Comparison of ENCODE assay signal across 8 cellular contexts in genomic region chr17:77320046-77320445, GRCh38.
DNase-seq lines count a peak whose midpoint lies in the region; ATAC-seq and TF ChIP-seq lines count a peak whose summit lies in the region.

No MANE protein-coding gene starts in this region.

- H3K4me3 ChIP-seq in IMR-90 (ENCODE audit: insufficient read depth, low read depth, low read length) (peak overlapping the region; percentile 36), body of pancreas (no peak overlapping the region), mucosa of stomach (ENCODE audit: low read length) (no peak overlapping the region)

- H2BK5ac ChIP-seq in IMR-90 (ENCODE audit: low read depth, low read length, poor library complexity, severe bottlenecking): peak overlapping the region; percentile 83

- no peaks in the 10 kb centered on the region for H3K36me3 ChIP-seq in IMR-90 (ENCODE audit: control insufficient read depth, insufficient read depth, low read length)
- no peaks in the 10 kb centered on the region for H3K36me3 ChIP-seq in body of pancreas (replicated peaks in 1 of 2; ENCODE audit: insufficient read depth in 1 of 2, low read depth in 2 of 2)
- H3K36me3 ChIP-seq in mucosa of stomach (ENCODE audit: control insufficient read depth, insufficient read depth, low read length): no peaks in the 10 kb centered on the region

- no peak for TF ChIP-seq POLR2A in IMR-90 (IDR thresholded peaks at IDR 0.05; ENCODE audit: low read depth, low read length)
- TF ChIP-seq POLR2A in body of pancreas (IDR thresholded peaks at IDR 0.05): no peak

- H3K36me3 Mint-ChIP-seq in immature natural killer cell: no peaks in the 10 kb centered on the region
- H3K36me3 Mint-ChIP-seq in activated naive CD4-positive, alpha-beta T cell treated with anti-CD3 and anti-CD28 coated beads, Interleukin-2, amount 50 U/mL, for 72 hours: peaks cover 0 to 5% of the 10 kb centered on the region in 2 donors

- H4K8ac ChIP-seq in IMR-90 (ENCODE audit: low read depth in 2 of 2, low read length in 2 of 2): peak overlapping the region; percentile 96; a peak in 3 of 4 replicates

- H3K79me1 ChIP-seq in IMR-90 (ENCODE audit: low read depth in 1 of 2, low read length in 2 of 2): peaks cover 18 to 79% of the 10 kb centered on the region in 2 experiments

- POLR2A ChIA-PET in IMR-90 (lab: Charles Lee; ENCODE audit: unreplicated experiment): no interaction called here

- H2BK15ac ChIP-seq in IMR-90 (ENCODE audit: low read depth, low read length): peak overlapping the region; percentile 55; the same call in 2 of the 3 replicates

- peak overlapping the region; percentile 71 for H3K14ac ChIP-seq in IMR-90 (replicated peaks; ENCODE audit: low read depth, low read length)

- H3K9ac ChIP-seq in IMR-90 (ENCODE audit: low read depth, low read length) (peak overlapping the region; percentile 65), mucosa of stomach (ENCODE audit: low read length) (peak overlapping the region; percentile 68)

- no peaks in the 10 kb centered on the region for H3K9me3 Mint-ChIP-seq in immature natural killer cell
- H3K9me3 Mint-ChIP-seq in activated naive CD4-positive, alpha-beta T cell treated with anti-CD3 and anti-CD28 coated beads, Interleukin-2, amount 50 U/mL, for 72 hours: no peaks in the 10 kb centered on the region

- intact Hi-C loops in IMR-90 (cut with micrococcal nuclease) (loop anchor here (5.0 kb wide), 1 partner anchor 233 kb away; no protein-coding TSS in a partner anchor), body of pancreas (cut with DNase I) (no loop called here)

- TF ChIP-seq CTCF in IMR-90 (conservative IDR thresholded peaks at IDR 0.05; ENCODE audit: low read depth, low read length) (no peak), body of pancreas (IDR thresholded peaks at IDR 0.05) (no peak)

- dilution Hi-C loops in IMR-90 (cut with HindIII; ENCODE audit: low sequenced_read_pairs, unreplicated experiment): no loop called here

- H3K4ac ChIP-seq in IMR-90 (ENCODE audit: low read depth, low read length): peak overlapping the region; percentile 84

- peaks cover 4% of the 10 kb centered on the region; the same call in 1 of the 2 replicates for H4K20me1 ChIP-seq in IMR-90 (ENCODE audit: insufficient read depth, low read length)

- CTCF ChIA-PET in IMR-90 (lab: Yijun Ruan, JAX): no interaction called here

- H3K27me3 Mint-ChIP-seq in immature natural killer cell (ENCODE audit: low read depth in 3 of 3): peaks cover 0 to 8% (median 7%) of the 10 kb centered on the region in 3 donors

- H4K5ac ChIP-seq in IMR-90 (ENCODE audit: low read depth, low read length): peak overlapping the region; percentile 82

- peaks cover 28% of the 10 kb centered on the region for H3K9me1 ChIP-seq in IMR-90 (ENCODE audit: insufficient read depth, low read length)

- WGBS in IMR-90 (ENCODE audit: extremely low coverage in 2 of 2, insufficient read length in 1 of 2), 2 experiments: 25% methylated on average over 2 of the region's 18 CpGs; no CpG with 5 or more reads in 1 of the 2 experiments
- 81 to 85% methylated on average over 18 of the region's 18 CpGs for WGBS in body of pancreas, 2 donors

- peak overlapping the region; percentile 95 for H4K91ac ChIP-seq in IMR-90 (ENCODE audit: insufficient read depth, low read depth, low read length)

- H3K4me2 ChIP-seq in IMR-90 (ENCODE audit: low read depth, low read length): peak overlapping the region; percentile 79

- in situ Hi-C loops in IMR-90 (cut with MboI; ENCODE audit: low sequenced_read_pairs): loop anchor here (5.0 kb wide), 1 partner anchor 107 kb away; no protein-coding TSS in a partner anchor

- peak overlapping the region; percentile 98 for H2AK5ac ChIP-seq in IMR-90 (ENCODE audit: low read depth, low read length)

- H3K9me3 ChIP-seq in IMR-90 (ENCODE audit: control insufficient read depth, insufficient read depth, low read length) (no peaks in the 10 kb centered on the region), body of pancreas (no peaks in the 10 kb centered on the region), mucosa of stomach (ENCODE audit: control insufficient read depth, low read length) (no peaks in the 10 kb centered on the region)

- TF ChIP-seq RAD21 in IMR-90 (IDR thresholded peaks at IDR 0.05; ENCODE audit: low read length): no peak

- H2AFZ ChIP-seq in IMR-90 (replicated peaks; ENCODE audit: low read length, poor library complexity): peak overlapping the region; percentile 76

- peak overlapping the region; percentile 93 for H2AK9ac ChIP-seq in IMR-90 (replicated peaks; ENCODE audit: low read depth, low read length, poor library complexity)

- no TSS peak for BruUV-seq in IMR-90 (replicated peaks; lab: Mats Ljungman, UMichigan)

- DNase-seq in AG08395 (ENCODE audit: low spot score): peak; percentile 30
- DNase-seq in IMR-90: peak; percentile 63
- DNase-seq in body of pancreas: peak in 1 of 4 donors; percentile 6
- DNase-seq in immature natural killer cell: no peak
- no peak for DNase-seq in activated naive CD4-positive, alpha-beta T cell treated with anti-CD3 and anti-CD28 coated beads, Interleukin-2, amount 50 U/mL, for 72 hours (ENCODE audit: low spot score in 2 of 2)

- H3K4me1 ChIP-seq in IMR-90 (ENCODE audit: control insufficient read depth, insufficient read depth, low read length): peaks cover 59% of the 10 kb centered on the region
- peaks cover 51% of the 10 kb centered on the region for H3K4me1 ChIP-seq in body of pancreas
- peaks cover 65% of the 10 kb centered on the region for H3K4me1 ChIP-seq in mucosa of stomach (ENCODE audit: control insufficient read depth, insufficient read depth, low read length)

- H2BK120ac ChIP-seq in IMR-90 (ENCODE audit: low read depth, low read length): peak overlapping the region; percentile 98

- H2BK20ac ChIP-seq in IMR-90 (ENCODE audit: low read depth, low read length): peak overlapping the region; percentile 86; the same call in 1 of the 2 replicates

- peaks cover 33 to 36% of the 10 kb centered on the region in 2 donors for H3K4me1 Mint-ChIP-seq in immature natural killer cell

- H3K27me3 ChIP-seq in IMR-90 (ENCODE audit: control insufficient read depth, insufficient read depth, low read length): no peaks in the 10 kb centered on the region
- H3K27me3 ChIP-seq in body of pancreas: no peaks in the 10 kb centered on the region
- no peaks in the 10 kb centered on the region for H3K27me3 ChIP-seq in mucosa of stomach (ENCODE audit: control insufficient read depth, insufficient read depth, low read length)

- peak overlapping the region in 1 of 6 donors; percentile 49 for H3K27ac Mint-ChIP-seq in immature natural killer cell
- peak overlapping the region in 1 of 2 donors; percentile 24 for H3K27ac Mint-ChIP-seq in activated naive CD4-positive, alpha-beta T cell treated with anti-CD3 and anti-CD28 coated beads, Interleukin-2, amount 50 U/mL, for 72 hours

- peak overlapping the region; percentile 87 for H3K18ac ChIP-seq in IMR-90 (ENCODE audit: low read depth, low read length)

- H3K4me3 Mint-ChIP-seq in immature natural killer cell: no peak overlapping the region

- H3K23ac ChIP-seq in IMR-90 (ENCODE audit: low read depth, low read length): peak overlapping the region; percentile 84

- H3K27ac ChIP-seq in IMR-90 (ENCODE audit: insufficient read depth, low read length) (peak overlapping the region; percentile 96), body of pancreas (peak overlapping the region in 3 of 4 donors; percentile 69 to 90 (median 88))

- ATAC-seq in IMR-90 (ENCODE audit: low read depth) (no peak), body of pancreas (no peak), HG02763 (IDR thresholded peaks at IDR 0.05; ENCODE audit: unreplicated experiment) (no peak), GM19397 (IDR thresholded peaks at IDR 0.05; ENCODE audit: unreplicated experiment) (no peak)
- no peak for ATAC-seq in activated naive CD4-positive, alpha-beta T cell treated with anti-CD3 and anti-CD28 coated beads, Interleukin-2, amount 50 U/mL, for 72 hours

- H3K56ac ChIP-seq in IMR-90 (ENCODE audit: extremely low read depth, insufficient read depth, low read length): peak overlapping the region; percentile 61; the same call in 1 of the 2 replicates

TF ChIP-seq in IMR-90, 13 proteins besides CTCF, POLR2A, EP300 and RAD21:
- TF ChIP-seq USF2 (IDR thresholded peaks at IDR 0.05; ENCODE audit: low read depth, low read length) (no peak), MXI1 (IDR thresholded peaks at IDR 0.05; ENCODE audit: borderline replicate concordance, low read depth, low read length) (no peak), CEBPB (IDR thresholded peaks at IDR 0.05; ENCODE audit: low read depth, low read length) (peak; percentile 79), BHLHE40 (IDR thresholded peaks at IDR 0.05; ENCODE audit: low read depth, low read length) (no peak), RFX5 (IDR thresholded peaks at IDR 0.05; ENCODE audit: low read depth, low read length) (no peak), SMC3 (IDR thresholded peaks at IDR 0.05; ENCODE audit: low read depth, low read length) (no peak)

Comparison
In these comparisons a context has a peak if more than half of its experiments do, and no peak if none do; other contexts are left out.
1. DNase-seq: peak in AG08395 (single experiment) and IMR-90 (single experiment); none in immature natural killer cell (0 of 3) and activated naive CD4-positive, alpha-beta T cell treated with anti-CD3 and anti-CD28 coated beads, Interleukin-2, amount 50 U/mL, for 72 hours (0 of 2).